In genomic region chr16:84950906-84951305, GRCh38 we compare ENCODE assay signal across 9 cellular contexts.
DNase-seq lines count a peak whose midpoint lies in the region; FAIRE-seq and TF ChIP-seq lines count a peak whose summit lies in the region.
"Had no signal": no experiment of that assay in that cellular context is flagged by ENCODE, and none has a peak within 500 bp of the region (broad histone marks: within the 10 kb centered on the region; RNA-seq: fewer than 3 reads in every experiment).

No MANE protein-coding gene starts in this region.

- WGBS in ovary, 3 donors, result 90 to 92% (median 90%) methylated on average over 10 of the region's 10 CpGs
- WGBS in prostate gland, result 91% methylated on average over 10 of the region's 10 CpGs

- H3K4me1 ChIP-seq in kidney (ENCODE audit: control insufficient read depth in 1 of 2, insufficient read depth in 1 of 2, low read depth in 1 of 2, low read length in 2 of 2), result peaks cover 0 to 2% of the 10 kb centered on the region in 2 donors
- peaks cover 8% of the 10 kb centered on the region for H3K4me1 ChIP-seq in ovary (ENCODE audit: insufficient read depth)
- peaks cover 7% of the 10 kb centered on the region for H3K4me1 ChIP-seq in prostate gland (replicated peaks)

- no peak overlapping the region for H3K9ac ChIP-seq in kidney (ENCODE audit: low read length in 2 of 2)

- H3K4me3 ChIP-seq in kidney (ENCODE audit: low read length in 2 of 2) (no peak overlapping the region), dorsolateral prefrontal cortex (no peak overlapping the region), ovary (no peak overlapping the region), prostate gland (no peak overlapping the region)

- H3K9me3 ChIP-seq in kidney (ENCODE audit: control insufficient read depth in 1 of 2, low read length in 2 of 2), result no peaks in the 10 kb centered on the region
- H3K9me3 ChIP-seq in ovary, result no peaks in the 10 kb centered on the region
- H3K9me3 ChIP-seq in prostate gland, result no peaks in the 10 kb centered on the region

- TF ChIP-seq CTCF in kidney (IDR thresholded peaks at IDR 0.05; ENCODE audit: borderline replicate concordance, extremely low read depth, insufficient read depth) (peak; percentile 11), dorsolateral prefrontal cortex (IDR thresholded peaks at IDR 0.05 in 54 of 56, conservative IDR thresholded peaks at IDR 0.05 in 2 of 56; ENCODE audit: low read depth in 1 of 56, partially characterized antibody in 56 of 56) (peak in 3 of 56 donors; percentile 7 to 11 (median 9)), ovary (IDR thresholded peaks at IDR 0.05) (no peak), prostate gland (IDR thresholded peaks at IDR 0.05) (no peak)

- DNase-seq in D341Med (ENCODE audit: low spot score), result peak; percentile 56
- peak; percentile 71 for DNase-seq in HuH-7 (ENCODE audit: low spot score)
- DNase-seq in activated CD4-positive, alpha-beta T cell treated with anti-CD3 and anti-CD28 coated beads, Interleukin-2, amount 50 U/mL, for 4 hours, result peak; percentile 9 to 25
- DNase-seq in kidney, result no peak
- DNase-seq in iPS-NIHi7 (ENCODE audit: extremely low spot score), result no peak
- DNase-seq in dorsolateral prefrontal cortex, result no peak
- DNase-seq in ovary, result no peak
- no peak for DNase-seq in prostate gland (ENCODE audit: low spot score)
- DNase-seq: NCI-H226 had no signal

- no peak for TF ChIP-seq EP300 in ovary (IDR thresholded peaks at IDR 0.05)

- no peak overlapping the region for H3K27ac ChIP-seq in kidney (ENCODE audit: low read depth in 2 of 2, low read length in 2 of 2)
- H3K27ac ChIP-seq in dorsolateral prefrontal cortex, result no peak overlapping the region
- no peak overlapping the region for H3K27ac ChIP-seq in ovary
- H3K27ac ChIP-seq in prostate gland, result peak overlapping the region in 1 of 2 donors; percentile 29

- H3K27me3 ChIP-seq in dorsolateral prefrontal cortex, result no peaks in the 10 kb centered on the region
- no peaks in the 10 kb centered on the region for H3K27me3 ChIP-seq in ovary
- H3K27me3 ChIP-seq in prostate gland (replicated peaks; ENCODE audit: insufficient read depth), result no peaks in the 10 kb centered on the region

- no peak for FAIRE-seq in kidney (lab: Jason Lieb, UNC)

- H3K36me3 ChIP-seq in kidney (ENCODE audit: control insufficient read depth in 1 of 2, insufficient read depth in 2 of 2, low read length in 2 of 2), result no peaks in the 10 kb centered on the region
- H3K36me3 ChIP-seq in ovary, result no peaks in the 10 kb centered on the region
- no peaks in the 10 kb centered on the region for H3K36me3 ChIP-seq in prostate gland

- intact Hi-C loops in kidney (cut with DNase I) (loop anchor here (5.0 kb wide), 1 partner anchor 199 kb away; no protein-coding TSS in a partner anchor), dorsolateral prefrontal cortex (cut with DNase I) (loop anchor here (5.0 to 10.0 kb wide), 3 partner anchors 129 to 326 kb away; no protein-coding TSS in a partner anchor), ovary (cut with DNase I) (loop anchor here in 2 of 4 donors (5.0 kb wide), 1 partner anchor 194 kb away; no protein-coding TSS in a partner anchor), prostate gland (cut with DNase I) (loop anchor here (10.0 kb wide), 1 partner anchor 436 kb away; no protein-coding TSS in a partner anchor)

- TF ChIP-seq POLR2A in ovary (IDR thresholded peaks at IDR 0.05) (no peak), prostate gland (IDR thresholded peaks at IDR 0.05) (no peak)

Comparison
In these comparisons a context has a peak if more than half of its experiments do, and no peak if none do; other contexts are left out.
1. DNase-seq: peak in D341Med (single experiment), HuH-7 (single experiment) and activated CD4-positive, alpha-beta T cell treated with anti-CD3 and anti-CD28 coated beads, Interleukin-2, amount 50 U/mL, for 4 hours (2 of 2); none in kidney (single experiment), iPS-NIHi7 (single experiment), dorsolateral prefrontal cortex (0 of 10), ovary (0 of 5) and prostate gland (single experiment).